ENCODE assay signal across 33 cellular contexts in genomic region chr4:122453384-122454000, GRCh38. TPM values are rescaled to one million over a fixed set of nuclear protein-coding genes. Genes with fewer than 3 reads are reported as not detected.
DNase-seq lines count a peak whose midpoint lies in the region; ATAC-seq and TF ChIP-seq lines count a peak whose summit lies in the region.
"Had no signal": no experiment of that assay in that cellular context is flagged by ENCODE, and none has a peak within 500 bp of the region (broad histone marks: within the 10 kb centered on the region; RNA-seq: fewer than 3 reads in every experiment).

No MANE protein-coding gene starts in this region.

- DNase-seq in activated T-cell treated with anti-CD3 and anti-CD28 coated beads, Interleukin-2, amount 50 U/mL, for 4 hours: no peak
- no peak for DNase-seq in activated T-cell treated with anti-CD3 and anti-CD28 coated beads, Interleukin-2, amount 50 U/mL, for 1 hour
- peak; percentile 69 for DNase-seq in MM.1S
- no peak for DNase-seq in activated naive CD8-positive, alpha-beta T cell treated with anti-CD3 and anti-CD28 coated beads, Interleukin-2, amount 10 ng/mL, durations not matched to agents 7 days and 5 days
- DNase-seq in renal cortical epithelial cell (ENCODE audit: low read depth): peak; percentile 95
- no peak for DNase-seq in cerebellar nuclear complex (lab: John Stamatoyannopoulos, UW)
- no peak for DNase-seq in amygdala (lab: John Stamatoyannopoulos, UW)
- DNase-seq: amniotic stem cell; effector memory CD8-positive, alpha-beta T cell; foreskin melanocyte; HFFc6; hippocampal formation; immature natural killer cell; midbrain; naive thymus-derived CD8-positive, alpha-beta T cell; NCI-H1694 treated with DMSO at 0.1 percent for 48 hours; NCI-H526 treated with DMSO at 0.1 percent for 48 hours; stimulated activated CD4-positive, alpha-beta T cell treated with anti-CD3 and anti-CD28 coated beads, Interleukin-1b, Interleukin-23, amount 100 ng/mL, for 48 hours; T-helper 9 cell had no signal

- TF ChIP-seq CTCF in MM.1S (IDR thresholded peaks at IDR 0.05; ENCODE audit: low read length): no peak

- peaks cover 28% of the 10 kb centered on the region for H3K4me1 Mint-ChIP-seq in activated T-cell treated with anti-CD3 and anti-CD28 coated beads, Interleukin-2, amount 50 U/mL, for 4 hours (ENCODE audit: low read depth)
- peaks cover 37% of the 10 kb centered on the region for H3K4me1 Mint-ChIP-seq in activated naive CD8-positive, alpha-beta T cell treated with anti-CD3 and anti-CD28 coated beads, Interleukin-2, amount 10 ng/mL, durations not matched to agents 7 days and 5 days
- H3K4me1 Mint-ChIP-seq: GM23338, WTC11 had no signal

- no peaks in the 10 kb centered on the region for H3K9me3 Mint-ChIP-seq in activated T-cell treated with anti-CD3 and anti-CD28 coated beads, Interleukin-2, amount 50 U/mL, for 4 hours
- no peaks in the 10 kb centered on the region for H3K9me3 Mint-ChIP-seq in activated naive CD8-positive, alpha-beta T cell treated with anti-CD3 and anti-CD28 coated beads, Interleukin-2, amount 10 ng/mL, durations not matched to agents 7 days and 5 days
- H3K9me3 Mint-ChIP-seq: effector memory CD8-positive, alpha-beta T cell; GM23338; HFFc6; immature natural killer cell; naive thymus-derived CD8-positive, alpha-beta T cell; WTC11 had no signal

- H3K9ac ChIP-seq in MM.1S (ENCODE audit: low read length): no peak overlapping the region
- H3K9ac ChIP-seq: BLaER1 had no signal

- H3K4me3 Mint-ChIP-seq in activated T-cell treated with anti-CD3 and anti-CD28 coated beads, Interleukin-2, amount 50 U/mL, for 4 hours: peak overlapping the region; percentile 83
- H3K4me3 Mint-ChIP-seq in activated naive CD8-positive, alpha-beta T cell treated with anti-CD3 and anti-CD28 coated beads, Interleukin-2, amount 10 ng/mL, durations not matched to agents 7 days and 5 days: peak overlapping the region; percentile 28
- H3K4me3 Mint-ChIP-seq: effector memory CD8-positive, alpha-beta T cell; GM23338; HFFc6; immature natural killer cell; WTC11 had no signal

- H3K27me3 Mint-ChIP-seq in activated T-cell treated with anti-CD3 and anti-CD28 coated beads, Interleukin-2, amount 50 U/mL, for 4 hours (ENCODE audit: low read depth): no peaks in the 10 kb centered on the region
- H3K27me3 Mint-ChIP-seq in activated naive CD8-positive, alpha-beta T cell treated with anti-CD3 and anti-CD28 coated beads, Interleukin-2, amount 10 ng/mL, durations not matched to agents 7 days and 5 days: no peaks in the 10 kb centered on the region

- peaks cover 25% of the 10 kb centered on the region for H3K36me3 Mint-ChIP-seq in activated T-cell treated with anti-CD3 and anti-CD28 coated beads, Interleukin-2, amount 50 U/mL, for 4 hours (ENCODE audit: insufficient read depth)
- no peaks in the 10 kb centered on the region for H3K36me3 Mint-ChIP-seq in activated naive CD8-positive, alpha-beta T cell treated with anti-CD3 and anti-CD28 coated beads, Interleukin-2, amount 10 ng/mL, durations not matched to agents 7 days and 5 days
- H3K36me3 Mint-ChIP-seq: immature natural killer cell; naive thymus-derived CD8-positive, alpha-beta T cell; WTC11 had no signal

- H3K36me3 ChIP-seq in MM.1S (replicated peaks; ENCODE audit: insufficient read depth, low read length): no peaks in the 10 kb centered on the region
- H3K36me3 ChIP-seq: BLaER1, esophagus muscularis mucosa, suprapubic skin had no signal

- no peak overlapping the region for H3K4me3 ChIP-seq in MM.1S (ENCODE audit: low read length)
- H3K4me3 ChIP-seq: BLaER1, coronary artery, esophagus muscularis mucosa, GM23338, SK-N-MC, skin epidermis, suprapubic skin had no signal

- H3K9me2 ChIP-seq in MM.1S (replicated peaks; ENCODE audit: insufficient read depth, low read length): no peaks in the 10 kb centered on the region

- H3F3A ChIP-seq in MM.1S (ENCODE audit: insufficient read depth, low read length): no peaks in the 10 kb centered on the region

- peak overlapping the region; percentile 23 for H3K27ac Mint-ChIP-seq in activated naive CD8-positive, alpha-beta T cell treated with anti-CD3 and anti-CD28 coated beads, Interleukin-2, amount 10 ng/mL, durations not matched to agents 7 days and 5 days
- H3K27ac Mint-ChIP-seq: effector memory CD8-positive, alpha-beta T cell; GM23338; HFFc6; immature natural killer cell; WTC11 had no signal

- peaks cover 15% of the 10 kb centered on the region; the same call in 1 of the 2 replicates for H3K4me1 ChIP-seq in MM.1S (ENCODE audit: low read length)
- H3K4me1 ChIP-seq: esophagus muscularis mucosa, suprapubic skin had no signal

- POLR2A ChIA-PET in activated naive CD8-positive, alpha-beta T cell treated with anti-CD3 and anti-CD28 coated beads, Interleukin-2, amount 10 ng/mL, durations not matched to agents 7 days and 5 days (lab: Charles Lee): no interaction called here

- H3K27ac ChIP-seq in MM.1S (ENCODE audit: low read length): no peak overlapping the region
- H3K27ac ChIP-seq: BLaER1, coronary artery, esophagus muscularis mucosa, HL-60, SK-N-MC, skin epidermis, suprapubic skin had no signal

- no peaks in the 10 kb centered on the region for H4K20me1 ChIP-seq in MM.1S (ENCODE audit: insufficient read depth, low read length)
- H4K20me1 ChIP-seq: BLaER1 had no signal

- peaks cover 29% of the 10 kb centered on the region for H3K27me3 ChIP-seq in MM.1S (replicated peaks; ENCODE audit: insufficient read depth, low read length)
- H3K27me3 ChIP-seq: BLaER1, esophagus muscularis mucosa, suprapubic skin had no signal

- no peaks in the 10 kb centered on the region for H3K79me2 ChIP-seq in MM.1S (ENCODE audit: low read length)

- ATAC-seq in activated T-cell treated with anti-CD3 and anti-CD28 coated beads, Interleukin-2, amount 50 U/mL, for 4 hours: no peak
- ATAC-seq in activated naive CD8-positive, alpha-beta T cell treated with anti-CD3 and anti-CD28 coated beads, Interleukin-2, amount 10 ng/mL, durations not matched to agents 7 days and 5 days (ENCODE audit: low read depth): no peak
- ATAC-seq: effector memory CD8-positive, alpha-beta T cell; GM23338; naive thymus-derived CD8-positive, alpha-beta T cell; WTC11 had no signal

- H3K9me3 ChIP-seq in MM.1S (replicated peaks; ENCODE audit: insufficient read depth, low read length): no peaks in the 10 kb centered on the region
- H3K9me3 ChIP-seq: BLaER1, esophagus muscularis mucosa, suprapubic skin had no signal

- no peak overlapping the region for H3K4me2 ChIP-seq in MM.1S (ENCODE audit: low read depth, low read length)
- H3K4me2 ChIP-seq: BLaER1, GM23338 had no signal

- H2AFZ ChIP-seq in MM.1S (ENCODE audit: low read length): no peak overlapping the region
- H2AFZ ChIP-seq: GM23338 had no signal

RNA-seq across cellular contexts. Expression of gene IL2, which starts 3.0 kb away (rescaled TPM):
- 1,000 to 10,000 TPM; 1,317 to 3,324 (median 1,394) TPM for total RNA-seq in activated T-cell treated with anti-CD3 and anti-CD28 coated beads, Interleukin-2, amount 50 U/mL, for 4 hours
- total RNA-seq in activated naive CD8-positive, alpha-beta T cell treated with anti-CD3 and anti-CD28 coated beads, Interleukin-2, amount 10 ng/mL, durations not matched to agents 7 days and 5 days: 1 to 10 TPM; 1.4 to 1.7 TPM
- not detected in 2 replicates for total RNA-seq in renal cortical epithelial cell
- total RNA-seq: bronchial epithelial cell; esophagus muscularis mucosa; GM23338; HFFc6; LHCN-M2; lower leg skin; naive thymus-derived CD8-positive, alpha-beta T cell; omental fat pad; suprapubic skin; urinary bladder had no signal

Comparison
In these comparisons a context has a peak if more than half of its experiments do, and no peak if none do; other contexts are left out.
1. DNase-seq: peak in MM.1S (single experiment) and renal cortical epithelial cell (single experiment); none in activated T-cell treated with anti-CD3 and anti-CD28 coated beads, Interleukin-2, amount 50 U/mL, for 4 hours (single experiment), activated T-cell treated with anti-CD3 and anti-CD28 coated beads, Interleukin-2, amount 50 U/mL, for 1 hour (single experiment), activated naive CD8-positive, alpha-beta T cell treated with anti-CD3 and anti-CD28 coated beads, Interleukin-2, amount 10 ng/mL, durations not matched to agents 7 days and 5 days (single experiment), cerebellar nuclear complex (0 of 2) and amygdala (0 of 56).
2. RNA of gene IL2, which starts 3.0 kb away (total RNA-seq): 1,317 to 3,324 TPM in activated T-cell treated with anti-CD3 and anti-CD28 coated beads, Interleukin-2, amount 50 U/mL, for 4 hours; 1.4 to 1.7 TPM in activated naive CD8-positive, alpha-beta T cell treated with anti-CD3 and anti-CD28 coated beads, Interleukin-2, amount 10 ng/mL, durations not matched to agents 7 days and 5 days and not detected in renal cortical epithelial cell; every median in the first group is over 100 times any median in the second.